Comparison of ENCODE assay signal across 26 cellular contexts in the genomic region with DNA sequence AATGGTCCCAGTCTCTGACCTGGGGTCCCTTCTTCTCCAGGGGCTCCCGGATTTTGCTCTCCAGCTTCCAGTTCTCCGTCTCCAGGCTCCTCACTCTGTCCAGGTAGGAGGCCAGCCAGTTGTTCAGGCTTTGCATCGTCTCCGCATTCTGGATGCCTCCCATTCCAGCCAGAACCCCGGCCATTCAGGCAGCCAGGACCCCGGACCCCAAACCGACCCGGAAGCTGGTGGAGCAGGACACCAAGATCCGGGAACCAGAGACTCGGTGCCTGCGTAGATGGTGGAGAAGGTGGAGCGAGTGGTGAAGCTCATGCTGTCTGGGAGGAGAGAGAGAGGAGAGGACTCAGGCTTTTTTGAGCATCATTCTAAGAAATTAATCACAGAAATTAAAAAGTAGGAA.
"Had no signal": no experiment of that assay in that cellular context is flagged by ENCODE, and none has a peak within 500 bp of the region (broad histone marks: within the 10 kb centered on the region; RNA-seq: fewer than 3 reads in every experiment).

No MANE protein-coding gene starts in this region.

- FAIRE-seq: urothelium cell line had no signal

- H3K27ac ChIP-seq: stomach, testis, thoracic aorta, thyroid gland, tibial artery, tibial nerve, transverse colon, upper lobe of left lung, upper lobe of right lung, uterus, vagina had no signal

- ATAC-seq: stimulated activated effector memory CD8-positive, alpha-beta T cell treated with anti-CD3 and anti-CD28 coated beads, Interleukin-12 subunit alpha, Interleukin-12 subunit beta, amount 100 ng/mL, for 72 hours; stimulated activated memory B cell treated with anti-CD40 and anti-IgM and Interleukin-4, amounts not matched to agents 10 μg/mL and 1 μg/mL and 100 μg/mL, for 72 hours; stimulated activated naive B cell treated with anti-CD40 and anti-IgM and Interleukin-4, amounts not matched to agents 10 μg/mL and 1 μg/mL and 100 μg/mL, for 72 hours; stimulated activated naive CD8-positive, alpha-beta T cell treated with anti-CD3 and anti-CD28 coated beads, Interleukin-15, amount 100 ng/mL, for 72 hours; stimulated activated naive CD8-positive, alpha-beta T cell treated with anti-CD3 and anti-CD28 coated beads, Interleukin-15, Interleukin-2, amounts not matched to agents 100 U/mL and 50 U/mL, for 24 hours; upper lobe of right lung had no signal

- H3K27me3 ChIP-seq: stomach, testis, thyroid gland, tibial artery, tibial nerve, transverse colon, upper lobe of left lung, upper lobe of right lung, uterus, vagina had no signal

- H3K9me3 ChIP-seq: stomach, testis, thoracic aorta, thyroid gland, tibial artery, tibial nerve, transverse colon, upper lobe of left lung, upper lobe of right lung, uterus, vagina had no signal

- DNase-seq: stimulated activated CD4-positive, alpha-beta T cell treated with anti-CD3 and anti-CD28 coated beads, Interleukin-2, amount 100 ng/mL, for 48 hours; stimulated activated CD4-positive, alpha-beta T cell treated with anti-CD3 and anti-CD28 coated beads, Interleukin-4, amount 100 ng/mL, for 1 hour; stimulated activated CD4-positive, alpha-beta T cell treated with anti-CD3 and anti-CD28 coated beads, Interleukin-4, amount 100 ng/mL, for 24 hours; stimulated activated CD4-positive, alpha-beta T cell treated with anti-CD3 and anti-CD28 coated beads, Interleukin-4, amount 100 ng/mL, for 4 hours; stimulated activated CD8-positive, alpha-beta memory T cell treated with anti-CD3 and anti-CD28 coated beads, Interleukin-4, amount 100 ng/mL, for 48 hours; stimulated activated naive B cell treated with anti-CD40 and anti-IgM and Interleukin-4, amounts not matched to agents 10 μg/mL and 1 μg/mL and 100 μg/mL, for 72 hours; stimulated activated naive CD4-positive, alpha-beta T cell; stimulated activated naive CD4-positive, alpha-beta T cell treated with Interleukin-2 at 50 U/mL for 16 hours; stimulated activated naive CD8-positive, alpha-beta T cell treated with anti-CD3 and anti-CD28 coated beads, Interleukin-15, amount 100 ng/mL, for 72 hours; stimulated activated naive CD8-positive, alpha-beta T cell treated with anti-CD3 and anti-CD28 coated beads, Interleukin-15, Interleukin-2, amounts not matched to agents 100 U/mL and 50 U/mL, for 24 hours; stomach; substantia nigra; testis; thyroid gland; tibial artery; transverse colon; trophoblast cell; upper lobe of right lung; uterus had no signal

- H3K4me3 ChIP-seq: stomach, testis, thoracic aorta, thyroid gland, tibial artery, tibial nerve, transverse colon, upper lobe of left lung, upper lobe of right lung, uterus, vagina had no signal

- H3K4me1 ChIP-seq: stomach, testis, thyroid gland, tibial artery, tibial nerve, transverse colon, upper lobe of left lung, upper lobe of right lung, uterus, vagina had no signal

- H3K36me3 ChIP-seq: stomach, thoracic aorta, thyroid gland, tibial artery, tibial nerve, transverse colon, upper lobe of left lung, upper lobe of right lung, uterus, vagina had no signal
